Comparison of ENCODE assay signal across 11 cellular contexts in genomic region chr3:12961007-12961725, GRCh38.
DNase-seq lines count a peak whose midpoint lies in the region; ATAC-seq lines count a peak whose summit lies in the region.
"Had no signal": no experiment of that assay in that cellular context is flagged by ENCODE, and none has a peak within 500 bp of the region (broad histone marks: within the 10 kb centered on the region; RNA-seq: fewer than 3 reads in every experiment).

No MANE protein-coding gene starts in this region.

- H3K4me3 Mint-ChIP-seq in CD4-positive, alpha-beta memory T cell, result peak overlapping the region in 3 of 8 donors; percentile 33 to 50 (median 39)
- H3K4me3 Mint-ChIP-seq in central memory CD8-positive, alpha-beta T cell, result no peak overlapping the region
- peak overlapping the region; percentile 2 for H3K4me3 Mint-ChIP-seq in natural killer cell treated with Interleukin-12 subunit alpha and Interleukin-12 subunit beta and Interleukin-15 and Interleukin-18, amount 100 ng/mL, for 72 hours
- no peak overlapping the region for H3K4me3 Mint-ChIP-seq in activated naive CD8-positive, alpha-beta T cell treated with anti-CD3 and anti-CD28 coated beads for 36 hours
- H3K4me3 Mint-ChIP-seq: mesothelial cell of epicardium had no signal

- no peak for DNase-seq in CD4-positive, alpha-beta memory T cell
- DNase-seq in MV-4-11 (lab: John Stamatoyannopoulos, UW) (peak; percentile 88), mucosa of gallbladder (ENCODE audit: low spot score) (no peak)
- DNase-seq in central memory CD8-positive, alpha-beta T cell (ENCODE audit: low spot score in 2 of 2), result no peak
- DNase-seq in natural killer cell treated with Interleukin-12 subunit alpha and Interleukin-12 subunit beta and Interleukin-15 and Interleukin-18, amount 100 ng/mL, for 72 hours (ENCODE audit: low spot score), result no peak
- no peak for DNase-seq in activated naive CD8-positive, alpha-beta T cell treated with anti-CD3 and anti-CD28 coated beads for 36 hours
- DNase-seq: stomach had no signal

- H3K27me3 ChIP-seq in CD4-positive, alpha-beta memory T cell (ENCODE audit: insufficient read depth, low read length), result no peaks in the 10 kb centered on the region
- H3K27me3 ChIP-seq: stomach had no signal

- POLR2A ChIA-PET in CD4-positive, alpha-beta memory T cell (lab: Charles Lee; ENCODE audit: partially characterized antibody), result interaction anchor here (1.0 to 1.2 kb wide), 2 partner anchors 11 to 34 kb away, joined by 3 read pairs; no protein-coding TSS in a partner anchor

- CTCF ChIA-PET in CD4-positive, alpha-beta memory T cell (lab: Charles Lee; ENCODE audit: partially characterized antibody), result interaction anchor here (0.9 to 2.4 kb wide), 2 partner anchors 23 to 27 kb away, joined by 3 to 9 read pairs; no protein-coding TSS in a partner anchor

- H3K4me3 ChIP-seq in CD4-positive, alpha-beta memory T cell (ENCODE audit: low read length in 2 of 2), result no peak overlapping the region
- H3K4me3 ChIP-seq: HAP-1, stomach had no signal

- peak overlapping the region in 6 of 7 donors; percentile 22 to 82 (median 56) for H3K27ac Mint-ChIP-seq in CD4-positive, alpha-beta memory T cell
- H3K27ac Mint-ChIP-seq in central memory CD8-positive, alpha-beta T cell (ENCODE audit: low read depth), result peak overlapping the region; percentile 69
- H3K27ac Mint-ChIP-seq in natural killer cell treated with Interleukin-12 subunit alpha and Interleukin-12 subunit beta and Interleukin-15 and Interleukin-18, amount 100 ng/mL, for 72 hours, result peak overlapping the region in 1 of 2 donors; percentile 42
- H3K27ac Mint-ChIP-seq in activated naive CD8-positive, alpha-beta T cell treated with anti-CD3 and anti-CD28 coated beads for 36 hours, result no peak overlapping the region
- H3K27ac Mint-ChIP-seq: mesothelial cell of epicardium had no signal

- no peak for ATAC-seq in central memory CD8-positive, alpha-beta T cell (replicated peaks; ENCODE audit: extremely low read depth, poor library complexity, severe bottlenecking)
- ATAC-seq in natural killer cell treated with Interleukin-12 subunit alpha and Interleukin-12 subunit beta and Interleukin-15 and Interleukin-18, amount 100 ng/mL, for 72 hours, result no peak
- ATAC-seq in GM19395 (IDR thresholded peaks at IDR 0.05; ENCODE audit: unreplicated experiment) (no peak), GM21737 (IDR thresholded peaks at IDR 0.05; ENCODE audit: unreplicated experiment) (no peak)

- peaks cover 4 to 44% of the 10 kb centered on the region in 2 donors for H3K36me3 Mint-ChIP-seq in CD4-positive, alpha-beta memory T cell
- peaks cover 5% of the 10 kb centered on the region for H3K36me3 Mint-ChIP-seq in central memory CD8-positive, alpha-beta T cell (ENCODE audit: insufficient read depth)
- H3K36me3 Mint-ChIP-seq in natural killer cell treated with Interleukin-12 subunit alpha and Interleukin-12 subunit beta and Interleukin-15 and Interleukin-18, amount 100 ng/mL, for 72 hours, result no peaks in the 10 kb centered on the region
- H3K36me3 Mint-ChIP-seq in activated naive CD8-positive, alpha-beta T cell treated with anti-CD3 and anti-CD28 coated beads for 36 hours, result peaks cover 1% of the 10 kb centered on the region
- H3K36me3 Mint-ChIP-seq: mesothelial cell of epicardium had no signal

- intact Hi-C loops in CD4-positive, alpha-beta memory T cell (cut with micrococcal nuclease), result loop anchor here (10.0 kb wide), 2 partner anchors 116 to 296 kb away; partner anchors contain the start of genes RAF1 and RPL32

- no peaks in the 10 kb centered on the region for H3K27me3 Mint-ChIP-seq in CD4-positive, alpha-beta memory T cell
- no peaks in the 10 kb centered on the region for H3K27me3 Mint-ChIP-seq in central memory CD8-positive, alpha-beta T cell
- no peaks in the 10 kb centered on the region for H3K27me3 Mint-ChIP-seq in natural killer cell treated with Interleukin-12 subunit alpha and Interleukin-12 subunit beta and Interleukin-15 and Interleukin-18, amount 100 ng/mL, for 72 hours
- H3K27me3 Mint-ChIP-seq in activated naive CD8-positive, alpha-beta T cell treated with anti-CD3 and anti-CD28 coated beads for 36 hours, result no peaks in the 10 kb centered on the region

- H3K4me1 ChIP-seq in CD4-positive, alpha-beta memory T cell (ENCODE audit: insufficient read depth, low read length), result peaks cover 98% of the 10 kb centered on the region

- H3K27ac ChIP-seq in CD4-positive, alpha-beta memory T cell (ENCODE audit: low read depth, low read length), result no peak overlapping the region

- peaks cover 31% of the 10 kb centered on the region for H3K36me3 ChIP-seq in CD4-positive, alpha-beta memory T cell (ENCODE audit: insufficient read depth, low read length)
- H3K36me3 ChIP-seq: HAP-1, stomach had no signal

- peaks cover 61 to 99% (median 81%) of the 10 kb centered on the region in 4 donors for H3K4me1 Mint-ChIP-seq in CD4-positive, alpha-beta memory T cell
- H3K4me1 Mint-ChIP-seq in central memory CD8-positive, alpha-beta T cell, result peaks cover 84% of the 10 kb centered on the region
- peaks cover 82 to 83% of the 10 kb centered on the region in 2 donors for H3K4me1 Mint-ChIP-seq in natural killer cell treated with Interleukin-12 subunit alpha and Interleukin-12 subunit beta and Interleukin-15 and Interleukin-18, amount 100 ng/mL, for 72 hours (ENCODE audit: low read depth in 2 of 2)
- H3K4me1 Mint-ChIP-seq in activated naive CD8-positive, alpha-beta T cell treated with anti-CD3 and anti-CD28 coated beads for 36 hours, result peaks cover 69% of the 10 kb centered on the region

- H3K9me3 ChIP-seq in CD4-positive, alpha-beta memory T cell (ENCODE audit: control insufficient read depth in 1 of 2, low read length in 2 of 2), result no peaks in the 10 kb centered on the region
- H3K9me3 ChIP-seq: HAP-1, stomach had no signal

- no peaks in the 10 kb centered on the region for H3K9me3 Mint-ChIP-seq in CD4-positive, alpha-beta memory T cell
- H3K9me3 Mint-ChIP-seq in central memory CD8-positive, alpha-beta T cell, result no peaks in the 10 kb centered on the region
- H3K9me3 Mint-ChIP-seq in natural killer cell treated with Interleukin-12 subunit alpha and Interleukin-12 subunit beta and Interleukin-15 and Interleukin-18, amount 100 ng/mL, for 72 hours, result no peaks in the 10 kb centered on the region
- no peaks in the 10 kb centered on the region for H3K9me3 Mint-ChIP-seq in activated naive CD8-positive, alpha-beta T cell treated with anti-CD3 and anti-CD28 coated beads for 36 hours
- H3K9me3 Mint-ChIP-seq: mesothelial cell of epicardium had no signal
